ENCODE assay signal across 2 cellular contexts in genomic region chr17:56972111-56972730, GRCh38.
A peak's percentile ranks its signal among the peaks of the same experiment; 100 is the strongest.
TF ChIP-seq lines count a peak whose summit lies in the region.

No MANE protein-coding gene starts in this region.

TF ChIP-seq in K562, 482 proteins besides CTCF, POLR2A, EP300 and RAD21:
- no peak for TF ChIP-seq MAZ (CRISPR knock-in tag; conservative IDR thresholded peaks at IDR 0.05 in 1 of 2, IDR thresholded peaks at IDR 0.05 in 1 of 2)
- TF ChIP-seq AFF1 (IDR thresholded peaks at IDR 0.05; ENCODE audit: low read depth in 1 of 2, partially characterized antibody in 2 of 2) = no peak
- TF ChIP-seq XRCC5 (IDR thresholded peaks at IDR 0.05; ENCODE audit: low read depth, low read length) = no peak
- no peak for TF ChIP-seq ZNF232 (CRISPR knock-in tag; IDR thresholded peaks at IDR 0.05)
- TF ChIP-seq HDAC2 (IDR thresholded peaks at IDR 0.05) = no peak
- no peak for TF ChIP-seq SETDB1 (IDR thresholded peaks at IDR 0.05; ENCODE audit: low read length)
- no peak for TF ChIP-seq ZNF707 (CRISPR knock-in tag; conservative IDR thresholded peaks at IDR 0.05)
- TF ChIP-seq STAT5A (IDR thresholded peaks at IDR 0.05; ENCODE audit: borderline replicate concordance, low read length) = no peak
- TF ChIP-seq HIVEP1 (CRISPR knock-in tag; IDR thresholded peaks at IDR 0.05) = no peak

TF ChIP-seq in HepG2, 621 proteins besides CTCF, POLR2A, EP300 and RAD21 (continues in another document):
- TF ChIP-seq SKIL (CRISPR knock-in tag; IDR thresholded peaks at IDR 0.05; ENCODE audit: borderline replicate concordance) = no peak
- TF ChIP-seq FOXA1 (IDR thresholded peaks at IDR 0.05) = no peak
- peak; percentile 41 for TF ChIP-seq FOXA1 (CRISPR knock-in tag; IDR thresholded peaks at IDR 0.05)
- TF ChIP-seq SAP130 (CRISPR knock-in tag; IDR thresholded peaks at IDR 0.05; ENCODE audit: low read depth) = peak; percentile 22; the same call in 1 of the 2 replicates
- TF ChIP-seq SOX13 (IDR thresholded peaks at IDR 0.05) = no peak
- 0 out of 4 replicates have a peak, but pooled peaks of 1 of the 2 experiments have one; percentile 10 for TF ChIP-seq SOX13 (CRISPR knock-in tag; conservative IDR thresholded peaks at IDR 0.05 in 1 of 2, IDR thresholded peaks at IDR 0.05 in 1 of 2)
- TF ChIP-seq SRY (CRISPR knock-in tag; IDR thresholded peaks at IDR 0.05) = no peak
- TF ChIP-seq, protein P1, sequence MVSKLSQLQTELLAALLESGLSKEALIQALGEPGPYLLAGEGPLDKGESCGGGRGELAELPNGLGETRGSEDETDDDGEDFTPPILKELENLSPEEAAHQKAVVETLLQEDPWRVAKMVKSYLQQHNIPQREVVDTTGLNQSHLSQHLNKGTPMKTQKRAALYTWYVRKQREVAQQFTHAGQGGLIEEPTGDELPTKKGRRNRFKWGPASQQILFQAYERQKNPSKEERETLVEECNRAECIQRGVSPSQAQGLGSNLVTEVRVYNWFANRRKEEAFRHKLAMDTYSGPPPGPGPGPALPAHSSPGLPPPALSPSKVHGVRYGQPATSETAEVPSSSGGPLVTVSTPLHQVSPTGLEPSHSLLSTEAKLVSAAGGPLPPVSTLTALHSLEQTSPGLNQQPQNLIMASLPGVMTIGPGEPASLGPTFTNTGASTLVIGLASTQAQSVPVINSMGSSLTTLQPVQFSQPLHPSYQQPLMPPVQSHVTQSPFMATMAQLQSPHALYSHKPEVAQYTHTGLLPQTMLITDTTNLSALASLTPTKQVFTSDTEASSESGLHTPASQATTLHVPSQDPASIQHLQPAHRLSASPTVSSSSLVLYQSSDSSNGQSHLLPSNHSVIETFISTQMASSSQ (IDR thresholded peaks at IDR 0.05; ENCODE audit: low read depth) = 0 out of 2 replicates have a peak, but pooled peaks have one; percentile 11
- TF ChIP-seq, protein P1 (CRISPR knock-in tag; IDR thresholded peaks at IDR 0.05; ENCODE audit: borderline replicate concordance) = no peak
- TF ChIP-seq FOXP1 (IDR thresholded peaks at IDR 0.05) = no peak
- TF ChIP-seq FOXP1 (CRISPR knock-in tag; IDR thresholded peaks at IDR 0.05) = 0 out of 2 replicates have a peak, but pooled peaks have one; percentile 19
- TF ChIP-seq ZNF263 (CRISPR knock-in tag; IDR thresholded peaks at IDR 0.05) = no peak
- TF ChIP-seq, protein P2, sequence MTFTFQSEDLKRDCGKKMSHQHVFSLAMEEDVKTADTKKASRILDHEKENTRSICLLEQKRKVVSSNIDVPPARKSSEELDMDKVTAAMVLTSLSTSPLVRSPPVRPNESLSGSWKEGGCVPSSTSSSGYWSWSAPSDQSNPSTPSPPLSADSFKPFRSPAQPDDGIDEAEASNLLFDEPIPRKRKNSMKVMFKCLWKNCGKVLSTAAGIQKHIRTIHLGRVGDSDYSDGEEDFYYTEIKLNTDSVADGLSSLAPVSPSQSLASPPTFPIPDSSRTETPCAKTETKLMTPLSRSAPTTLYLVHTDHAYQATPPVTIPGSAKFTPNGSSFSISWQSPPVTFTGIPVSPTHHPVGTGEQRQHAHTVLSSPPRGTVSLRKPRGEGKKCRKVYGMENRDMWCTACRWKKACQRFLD (CRISPR knock-in tag; IDR thresholded peaks at IDR 0.05; ENCODE audit: borderline replicate concordance) = no peak
- TF ChIP-seq ZNF629 (CRISPR knock-in tag; conservative IDR thresholded peaks at IDR 0.05) = no peak
- TF ChIP-seq SOX5 (CRISPR knock-in tag; IDR thresholded peaks at IDR 0.05; ENCODE audit: borderline replicate concordance) = no peak
- no peak for TF ChIP-seq ZSCAN31 (CRISPR knock-in tag; IDR thresholded peaks at IDR 0.05; ENCODE audit: low read depth)
- TF ChIP-seq ZBTB37 (CRISPR knock-in tag; IDR thresholded peaks at IDR 0.05) = no peak
- TF ChIP-seq, protein P3, sequence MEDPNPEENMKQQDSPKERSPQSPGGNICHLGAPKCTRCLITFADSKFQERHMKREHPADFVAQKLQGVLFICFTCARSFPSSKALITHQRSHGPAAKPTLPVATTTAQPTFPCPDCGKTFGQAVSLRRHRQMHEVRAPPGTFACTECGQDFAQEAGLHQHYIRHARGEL (CRISPR knock-in tag; IDR thresholded peaks at IDR 0.05) = no peak
- TF ChIP-seq ARID5B (CRISPR knock-in tag; IDR thresholded peaks at IDR 0.05) = 0 out of 2 replicates have a peak, but pooled peaks have one; percentile 16
- no peak for TF ChIP-seq ZNF276 (CRISPR knock-in tag; IDR thresholded peaks at IDR 0.05; ENCODE audit: low read depth)
- TF ChIP-seq PAXIP1 (CRISPR knock-in tag; conservative IDR thresholded peaks at IDR 0.05) = peak; percentile 38; the same call in 1 of the 2 replicates
- no peak for TF ChIP-seq ARNT (IDR thresholded peaks at IDR 0.05)
- no peak for TF ChIP-seq SMAD3 (CRISPR knock-in tag; IDR thresholded peaks at IDR 0.05)
- TF ChIP-seq FOXA3 (CRISPR knock-in tag; IDR thresholded peaks at IDR 0.05) = peak; percentile 51
- TF ChIP-seq NBN (conservative IDR thresholded peaks at IDR 0.05) = no peak
- TF ChIP-seq, protein P4, sequence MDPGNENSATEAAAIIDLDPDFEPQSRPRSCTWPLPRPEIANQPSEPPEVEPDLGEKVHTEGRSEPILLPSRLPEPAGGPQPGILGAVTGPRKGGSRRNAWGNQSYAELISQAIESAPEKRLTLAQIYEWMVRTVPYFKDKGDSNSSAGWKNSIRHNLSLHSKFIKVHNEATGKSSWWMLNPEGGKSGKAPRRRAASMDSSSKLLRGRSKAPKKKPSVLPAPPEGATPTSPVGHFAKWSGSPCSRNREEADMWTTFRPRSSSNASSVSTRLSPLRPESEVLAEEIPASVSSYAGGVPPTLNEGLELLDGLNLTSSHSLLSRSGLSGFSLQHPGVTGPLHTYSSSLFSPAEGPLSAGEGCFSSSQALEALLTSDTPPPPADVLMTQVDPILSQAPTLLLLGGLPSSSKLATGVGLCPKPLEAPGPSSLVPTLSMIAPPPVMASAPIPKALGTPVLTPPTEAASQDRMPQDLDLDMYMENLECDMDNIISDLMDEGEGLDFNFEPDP (CRISPR knock-in tag; conservative IDR thresholded peaks at IDR 0.05) = no peak
- TF ChIP-seq REXO4 (CRISPR knock-in tag; IDR thresholded peaks at IDR 0.05; ENCODE audit: borderline replicate concordance) = no peak
- TF ChIP-seq SOX6 (IDR thresholded peaks at IDR 0.05) = no peak
- 0 out of 2 replicates have a peak, but pooled peaks have one; percentile 20 for TF ChIP-seq SOX6 (CRISPR knock-in tag; IDR thresholded peaks at IDR 0.05)
- no peak for TF ChIP-seq ZNF513 (CRISPR knock-in tag; conservative IDR thresholded peaks at IDR 0.05)
- no peak for TF ChIP-seq PAF1 (CRISPR knock-in tag; IDR thresholded peaks at IDR 0.05)
